8 cellular contexts compared by ENCODE assay signal in the genomic region with DNA sequence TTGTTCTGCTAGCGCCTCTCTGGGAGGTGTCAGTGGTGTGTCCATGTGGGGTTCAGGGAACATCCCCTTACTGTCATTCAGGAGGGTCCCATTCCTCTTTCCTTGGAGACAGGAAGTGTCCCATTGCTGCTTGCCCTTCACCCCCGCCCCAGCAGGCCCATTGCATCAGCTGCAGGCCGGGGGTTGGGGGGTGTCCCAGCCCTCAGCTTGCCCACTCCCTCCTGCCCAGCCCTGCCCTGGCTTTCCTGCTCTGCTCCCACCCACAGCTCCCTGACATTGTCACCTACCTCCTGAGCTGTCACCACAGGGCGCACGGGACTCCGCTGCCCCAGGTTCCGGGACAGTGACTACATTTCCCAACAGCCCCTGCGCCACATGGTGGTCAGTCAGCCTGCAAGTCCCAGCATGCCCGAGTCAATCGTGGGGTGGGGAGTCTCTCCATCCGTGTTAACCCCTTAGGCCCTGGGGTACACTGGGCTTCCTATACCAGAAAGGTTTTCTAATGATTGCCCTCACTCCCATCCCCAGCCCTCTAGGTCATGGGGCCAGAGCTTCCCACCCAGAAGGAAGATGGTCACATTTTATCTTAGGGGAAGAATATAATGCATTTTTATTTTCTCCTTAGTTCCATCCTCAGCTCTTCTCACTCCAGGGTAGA. TPM values are rescaled to one million over a fixed set of nuclear protein-coding genes. Genes with fewer than 3 reads are reported as not detected.
A peak's percentile ranks its signal among the peaks of the same experiment; 100 is the strongest.
DNase-seq lines count a peak whose midpoint lies in the region; ATAC-seq and TF ChIP-seq lines count a peak whose summit lies in the region.

INPP5B (minus strand) TSS at position 351 of the 658 bp plus-strand sequence. CDS start 745 bp downstream, outside the sequence.

- H3K4me3 ChIP-seq in fibroblast of pulmonary artery (replicated peaks; ENCODE audit: low read depth, low read length) = peak within 1 kb of the TSS; percentile 90

- peak within 1 kb of the TSS; percentile 91 for H3K4me3 Mint-ChIP-seq in activated T-helper 1 cell treated with anti-CD3 and anti-CD28 coated beads, Interleukin-12 subunit alpha, Interleukin-12 subunit beta, Interleukin-2, Interleukin-4 antibody, amounts not matched to agents 30 ng/mL and 10 ng/mL and 1 ng/mL, durations not matched to agents 14 hours and 24 hours and 36 hours
- H3K4me3 Mint-ChIP-seq in natural killer cell = peak within 1 kb of the TSS; percentile 92
- H3K4me3 Mint-ChIP-seq in stimulated activated naive B cell treated with anti-CD40 and anti-IgM and Interleukin-4, amounts not matched to agents 10 μg/mL and 1 μg/mL and 100 μg/mL, for 72 hours = peak within 1 kb of the TSS; percentile 89 to 95

- H3K9me3 Mint-ChIP-seq in activated T-helper 1 cell treated with anti-CD3 and anti-CD28 coated beads, Interleukin-12 subunit alpha, Interleukin-12 subunit beta, Interleukin-2, Interleukin-4 antibody, amounts not matched to agents 30 ng/mL and 10 ng/mL and 1 ng/mL, durations not matched to agents 14 hours and 24 hours and 36 hours = no peaks in the 10 kb centered on the region
- no peaks in the 10 kb centered on the region for H3K9me3 Mint-ChIP-seq in natural killer cell
- H3K9me3 Mint-ChIP-seq in stimulated activated naive B cell treated with anti-CD40 and anti-IgM and Interleukin-4, amounts not matched to agents 10 μg/mL and 1 μg/mL and 100 μg/mL, for 72 hours = no peaks in the 10 kb centered on the region

- intact Hi-C loops in activated T-helper 1 cell treated with anti-CD3 and anti-CD28 coated beads, Interleukin-12 subunit alpha, Interleukin-12 subunit beta, Interleukin-2, Interleukin-4 antibody, amounts not matched to agents 30 ng/mL and 10 ng/mL and 1 ng/mL, durations not matched to agents 14 hours and 24 hours and 36 hours (cut with micrococcal nuclease) = loop anchor here (1.0 to 5.0 kb wide), 3 partner anchors 16 to 65 kb away; partner anchors contain the start of gene UTP11
- intact Hi-C loops in natural killer cell (cut with micrococcal nuclease) = no loop called here

- peak within 1 kb of the TSS; percentile 96 for H3K27ac Mint-ChIP-seq in activated T-helper 1 cell treated with anti-CD3 and anti-CD28 coated beads, Interleukin-12 subunit alpha, Interleukin-12 subunit beta, Interleukin-2, Interleukin-4 antibody, amounts not matched to agents 30 ng/mL and 10 ng/mL and 1 ng/mL, durations not matched to agents 14 hours and 24 hours and 36 hours
- peak within 1 kb of the TSS; percentile 84 to 89 for H3K27ac Mint-ChIP-seq in natural killer cell
- peak within 1 kb of the TSS; percentile 93 for H3K27ac Mint-ChIP-seq in stimulated activated naive B cell treated with anti-CD40 and anti-IgM and Interleukin-4, amounts not matched to agents 10 μg/mL and 1 μg/mL and 100 μg/mL, for 72 hours

- peaks cover 2% of the 10 kb centered on the region for H3K36me3 Mint-ChIP-seq in activated T-helper 1 cell treated with anti-CD3 and anti-CD28 coated beads, Interleukin-12 subunit alpha, Interleukin-12 subunit beta, Interleukin-2, Interleukin-4 antibody, amounts not matched to agents 30 ng/mL and 10 ng/mL and 1 ng/mL, durations not matched to agents 14 hours and 24 hours and 36 hours (ENCODE audit: low read depth)
- no peaks in the 10 kb centered on the region for H3K36me3 Mint-ChIP-seq in natural killer cell
- peaks cover 8 to 11% of the 10 kb centered on the region in 2 donors for H3K36me3 Mint-ChIP-seq in stimulated activated naive B cell treated with anti-CD40 and anti-IgM and Interleukin-4, amounts not matched to agents 10 μg/mL and 1 μg/mL and 100 μg/mL, for 72 hours

- peaks cover 19% of the 10 kb centered on the region for H3K4me1 Mint-ChIP-seq in activated T-helper 1 cell treated with anti-CD3 and anti-CD28 coated beads, Interleukin-12 subunit alpha, Interleukin-12 subunit beta, Interleukin-2, Interleukin-4 antibody, amounts not matched to agents 30 ng/mL and 10 ng/mL and 1 ng/mL, durations not matched to agents 14 hours and 24 hours and 36 hours (ENCODE audit: low read depth)
- H3K4me1 Mint-ChIP-seq in natural killer cell = peaks cover 13 to 17% of the 10 kb centered on the region in 2 donors
- H3K4me1 Mint-ChIP-seq in stimulated activated naive B cell treated with anti-CD40 and anti-IgM and Interleukin-4, amounts not matched to agents 10 μg/mL and 1 μg/mL and 100 μg/mL, for 72 hours = peaks cover 35 to 56% of the 10 kb centered on the region in 2 donors

- ATAC-seq in HG02943 (IDR thresholded peaks at IDR 0.05; ENCODE audit: low read depth, unreplicated experiment) (peak; percentile 86), natural killer cell (peak; percentile 88 to 97 (median 95))
- peak; percentile 95 to 96 for ATAC-seq in stimulated activated naive B cell treated with anti-CD40 and anti-IgM and Interleukin-4, amounts not matched to agents 10 μg/mL and 1 μg/mL and 100 μg/mL, for 72 hours (replicated peaks)

- no peaks in the 10 kb centered on the region for H3K27me3 Mint-ChIP-seq in activated T-helper 1 cell treated with anti-CD3 and anti-CD28 coated beads, Interleukin-12 subunit alpha, Interleukin-12 subunit beta, Interleukin-2, Interleukin-4 antibody, amounts not matched to agents 30 ng/mL and 10 ng/mL and 1 ng/mL, durations not matched to agents 14 hours and 24 hours and 36 hours (ENCODE audit: insufficient read depth)
- H3K27me3 Mint-ChIP-seq in natural killer cell (ENCODE audit: low read depth in 2 of 2) = no peaks in the 10 kb centered on the region
- H3K27me3 Mint-ChIP-seq in stimulated activated naive B cell treated with anti-CD40 and anti-IgM and Interleukin-4, amounts not matched to agents 10 μg/mL and 1 μg/mL and 100 μg/mL, for 72 hours = no peaks in the 10 kb centered on the region

- TF ChIP-seq CTCF in fibroblast of pulmonary artery (IDR thresholded peaks at IDR 0.05; ENCODE audit: low read length, missing control alignments) (no peak), natural killer cell (IDR thresholded peaks at IDR 0.05) (no peak)

- DNase-seq in DMS 273 (lab: John Stamatoyannopoulos, UW; ENCODE audit: unreplicated experiment) (peak; percentile 26), DMS 273 treated with DMSO at 0.1 percent for 48 hours (lab: John Stamatoyannopoulos, UW) (no peak), fibroblast of pulmonary artery (ENCODE audit: low read depth) (peak; percentile 93), natural killer cell (peak; percentile 54)
- peak; percentile 78 for DNase-seq in activated T-helper 1 cell treated with anti-CD3 and anti-CD28 coated beads, Interleukin-12 subunit alpha, Interleukin-12 subunit beta, Interleukin-2, Interleukin-4 antibody, amounts not matched to agents 30 ng/mL and 10 ng/mL and 1 ng/mL, durations not matched to agents 14 hours and 24 hours and 36 hours (ENCODE audit: low spot score)
- peak; percentile 76 for DNase-seq in stimulated activated naive B cell treated with anti-CD40 and anti-IgM and Interleukin-4, amounts not matched to agents 10 μg/mL and 1 μg/mL and 100 μg/mL, for 72 hours

TF ChIP-seq in PFSK-1, 5 proteins besides CTCF, POLR2A, EP300 and RAD21:
- TF ChIP-seq SIN3A (IDR thresholded peaks at IDR 0.05; ENCODE audit: borderline replicate concordance, insufficient read depth, low read length) (peak; percentile 69; the same call in 1 of the 2 replicates), POLR2AphosphoS5 (IDR thresholded peaks at IDR 0.05; ENCODE audit: low read depth, low read length) (peak; percentile 17; the same call in 1 of the 2 replicates), FOXP2 (optimal IDR thresholded peaks at IDR 0.05; ENCODE audit: borderline replicate concordance, extremely low read depth, extremely low read length, insufficient read depth) (peak; percentile 77), REST (IDR thresholded peaks at IDR 0.05; ENCODE audit: insufficient read depth in 1 of 2, low read depth in 2 of 2, low read length in 2 of 2) (no peak)

RNA-seq across cellular contexts. Expression of gene INPP5B, which starts in this region (rescaled TPM):
- 13.4 TPM for polyA plus RNA-seq in PFSK-1 (2012; ENCODE audit: insufficient read length, low read depth)
- 23.6 and 27.2 TPM in 2 replicates for total RNA-seq in activated T-helper 1 cell treated with anti-CD3 and anti-CD28 coated beads, Interleukin-12 subunit alpha, Interleukin-12 subunit beta, Interleukin-2, Interleukin-4 antibody, amounts not matched to agents 30 ng/mL and 10 ng/mL and 1 ng/mL, durations not matched to agents 14 hours and 24 hours and 36 hours
- total RNA-seq in natural killer cell = 10 to 100 TPM; 34.0 to 66.2 (median 54.7) TPM
